In genomic region chr7:41599760-41600159, GRCh38 we compare ENCODE assay signal across 18 cellular contexts.
A peak's percentile ranks its signal among the peaks of the same experiment; 100 is the strongest.
DNase-seq lines count a peak whose midpoint lies in the region; ATAC-seq, FAIRE-seq and TF ChIP-seq lines count a peak whose summit lies in the region.
"Had no signal": no experiment of that assay in that cellular context is flagged by ENCODE, and none has a peak within 500 bp of the region (broad histone marks: within the 10 kb centered on the region; RNA-seq: fewer than 3 reads in every experiment).

No MANE protein-coding gene starts in this region.

- H2BK5ac ChIP-seq in trophoblast cell (ENCODE audit: low read depth, low read length, poor library complexity) = no peak overlapping the region

- H2BK12ac ChIP-seq in trophoblast cell (ENCODE audit: low read length) = no peak overlapping the region

- dilution Hi-C loops in endothelial cell of umbilical vein (cut with MboI; ENCODE audit: extremely low pct_ligation_motif_present, low sequenced_read_pairs) = no loop called here

- no peak overlapping the region for H2AK5ac ChIP-seq in trophoblast cell (ENCODE audit: low read length)

- POLR2A ChIA-PET in endothelial cell of umbilical vein (lab: Charles Lee) = no interaction called here

- H3K36me3 ChIP-seq in GM23338 (ENCODE audit: insufficient read depth) (no peaks in the 10 kb centered on the region), NT2/D1 (ENCODE audit: insufficient read depth, insufficient read length, low read length) (no peaks in the 10 kb centered on the region), endothelial cell of umbilical vein (ENCODE audit: control insufficient read depth in 2 of 2, extremely low read depth in 1 of 2, insufficient read depth in 2 of 2, low read length in 2 of 2) (no peaks in the 10 kb centered on the region), trophoblast cell (ENCODE audit: control insufficient read depth in 1 of 2, insufficient read depth in 2 of 2, low read length in 2 of 2) (no peaks in the 10 kb centered on the region)
- H3K36me3 ChIP-seq: heart right ventricle, MG63 had no signal

- CTCF ChIA-PET in endothelial cell of umbilical vein (lab: Charles Lee) = no interaction called here

- H3K27ac Mint-ChIP-seq in GM23338 = no peak overlapping the region
- H3K27ac Mint-ChIP-seq: activated T-cell treated with anti-CD3 and anti-CD28 coated beads, Interleukin-2, amount 50 U/mL, for 72 hours; stimulated activated naive CD8-positive, alpha-beta T cell treated with anti-CD3 and anti-CD28 coated beads, Interleukin-15, amount 100 ng/mL, for 72 hours had no signal

- H3K18ac ChIP-seq in trophoblast cell (ENCODE audit: low read length) = no peak overlapping the region

- ATAC-seq in GM23338 = peak; percentile 88
- ATAC-seq: activated T-cell treated with anti-CD3 and anti-CD28 coated beads, Interleukin-2, amount 50 U/mL, for 72 hours; heart right ventricle; left lobe of liver; stimulated activated naive CD8-positive, alpha-beta T cell treated with anti-CD3 and anti-CD28 coated beads, Interleukin-15, amount 100 ng/mL, for 72 hours had no signal

- no peak overlapping the region; the same call in 1 of the 2 replicates for H2AFZ ChIP-seq in GM23338
- H2AFZ ChIP-seq in endothelial cell of umbilical vein (ENCODE audit: low read depth, low read length) = no peak overlapping the region
- H2AFZ ChIP-seq in trophoblast cell (ENCODE audit: insufficient read depth, low read length, poor library complexity) = no peak overlapping the region

- H3K79me2 ChIP-seq in GM23338 (replicated peaks; ENCODE audit: insufficient read depth) (no peaks in the 10 kb centered on the region), endothelial cell of umbilical vein (ENCODE audit: control insufficient read depth, insufficient read depth, low read length) (no peaks in the 10 kb centered on the region), trophoblast cell (ENCODE audit: control insufficient read depth, insufficient read depth, low read length, poor library complexity) (no peaks in the 10 kb centered on the region)

- H3K9me2 ChIP-seq in GM23338 (ENCODE audit: insufficient read depth) = no peaks in the 10 kb centered on the region

- H3K27me3 ChIP-seq in GM23338 (ENCODE audit: insufficient read depth) = no peaks in the 10 kb centered on the region
- no peaks in the 10 kb centered on the region for H3K27me3 ChIP-seq in NT2/D1 (ENCODE audit: insufficient read depth, insufficient read length)
- H3K27me3 ChIP-seq in endothelial cell of umbilical vein (ENCODE audit: control insufficient read depth in 2 of 2, insufficient read depth in 2 of 2, low read length in 2 of 2) = no peaks in the 10 kb centered on the region
- H3K27me3 ChIP-seq in trophoblast cell (ENCODE audit: insufficient read depth, low read length) = no peaks in the 10 kb centered on the region
- H3K27me3 ChIP-seq: heart right ventricle, MG63 had no signal

- peak; percentile 92 to 99 for TF ChIP-seq CTCF in GM23338 (conservative IDR thresholded peaks at IDR 0.05; ENCODE audit: low read depth in 2 of 2)
- TF ChIP-seq CTCF in endothelial cell of umbilical vein (IDR thresholded peaks at IDR 0.05; ENCODE audit: extremely low read depth in 1 of 2, insufficient read depth in 1 of 2, low read depth in 1 of 2, low read length in 2 of 2) = peak; percentile 16 to 24

- H3K27me3 Mint-ChIP-seq in GM23338 (ENCODE audit: insufficient read depth, low read depth, poor library complexity) = no peaks in the 10 kb centered on the region
- H3K27me3 Mint-ChIP-seq: stimulated activated naive CD8-positive, alpha-beta T cell treated with anti-CD3 and anti-CD28 coated beads, Interleukin-15, amount 100 ng/mL, for 72 hours had no signal

- no peak overlapping the region for H3K14ac ChIP-seq in trophoblast cell (ENCODE audit: low read length)

- H3K9ac ChIP-seq in NT2/D1 (ENCODE audit: insufficient read length, low read depth) = no peak overlapping the region
- H3K9ac ChIP-seq in endothelial cell of umbilical vein (replicated peaks; ENCODE audit: extremely low read depth, insufficient read depth, low read length) = no peak overlapping the region
- H3K9ac ChIP-seq in trophoblast cell (ENCODE audit: low read length) = no peak overlapping the region

- H3K4ac ChIP-seq in trophoblast cell (ENCODE audit: low read depth, low read length) = no peak overlapping the region

- peak; percentile 78 for DNase-seq in GM23338 (ENCODE audit: low spot score)
- peak; percentile 48 for DNase-seq in NT2/D1 (ENCODE audit: low read depth, low spot score)
- DNase-seq in endothelial cell of umbilical vein (ENCODE audit: low read depth, low spot score) = no peak
- DNase-seq in trophoblast cell = no peak
- no peak for DNase-seq in T-helper 9 cell
- no peak for DNase-seq in kidney tubule cell (ENCODE audit: low spot score)
- no peak for DNase-seq in stimulated activated CD4-positive, alpha-beta T cell treated with anti-CD3 and anti-CD28 coated beads, Interleukin-4, amount 100 ng/mL, for 24 hours
- DNase-seq: activated CD4-positive, alpha-beta T cell treated with anti-CD3 and anti-CD28 coated beads, Interleukin-2, amount 50 U/mL, for 1 hour; activated T-cell treated with anti-CD3 and anti-CD28 coated beads, Interleukin-2, amount 50 U/mL, for 72 hours; C1 segment of cervical spinal cord; heart right ventricle; MG63; NCI-H2029 treated with DMSO at 0.1 percent for 48 hours; NCI-H774; stimulated activated naive CD8-positive, alpha-beta T cell treated with anti-CD3 and anti-CD28 coated beads, Interleukin-15, amount 100 ng/mL, for 72 hours had no signal

- H3K9me1 ChIP-seq in endothelial cell of umbilical vein (replicated peaks; ENCODE audit: control insufficient read depth, extremely low read depth, insufficient read depth, low read length) = no peaks in the 10 kb centered on the region

- H2BK120ac ChIP-seq in trophoblast cell (ENCODE audit: insufficient read depth, low read length, poor library complexity) = no peak overlapping the region

- H3K9me3 ChIP-seq in NT2/D1 (ENCODE audit: insufficient read depth, low read length) = peaks cover 15% of the 10 kb centered on the region
- H3K9me3 ChIP-seq in endothelial cell of umbilical vein (replicated peaks; ENCODE audit: control insufficient read depth, insufficient read depth, low read length) = no peaks in the 10 kb centered on the region
- peaks cover 3% of the 10 kb centered on the region for H3K9me3 ChIP-seq in trophoblast cell (ENCODE audit: insufficient read depth, low read depth, low read length)

- FAIRE-seq in endothelial cell of umbilical vein (lab: Jason Lieb, UNC) = no peak
- FAIRE-seq: GM12892 had no signal

- no TSS peak for BruUV-seq in endothelial cell of umbilical vein (replicated peaks; lab: Mats Ljungman, UMichigan)

- no peak overlapping the region for H3K4me3 Mint-ChIP-seq in GM23338
- H3K4me3 Mint-ChIP-seq: activated T-cell treated with anti-CD3 and anti-CD28 coated beads, Interleukin-2, amount 50 U/mL, for 72 hours; stimulated activated naive CD8-positive, alpha-beta T cell treated with anti-CD3 and anti-CD28 coated beads, Interleukin-15, amount 100 ng/mL, for 72 hours had no signal

- H4K91ac ChIP-seq in trophoblast cell (ENCODE audit: low read depth, low read length) = no peak overlapping the region

- peaks cover 2% of the 10 kb centered on the region; the same call in 1 of the 3 replicates for H3K4me1 Mint-ChIP-seq in GM23338
- H3K4me1 Mint-ChIP-seq: stimulated activated naive CD8-positive, alpha-beta T cell treated with anti-CD3 and anti-CD28 coated beads, Interleukin-15, amount 100 ng/mL, for 72 hours had no signal

- no CpG with 5 or more reads among the region's 4 CpGs for WGBS in trophoblast cell (ENCODE audit: extremely low coverage, insufficient coverage, insufficient read length)

- H4K12ac ChIP-seq in trophoblast cell (ENCODE audit: low read depth, low read length) = no peak overlapping the region

- no peak overlapping the region for H3K23ac ChIP-seq in trophoblast cell (ENCODE audit: low read length)

- H4K20me1 ChIP-seq in GM23338 (replicated peaks; ENCODE audit: insufficient read depth) (no peaks in the 10 kb centered on the region), endothelial cell of umbilical vein (replicated peaks; ENCODE audit: control insufficient read depth, extremely low read depth, insufficient read depth, low read length) (no peaks in the 10 kb centered on the region)

- H3K9me3 Mint-ChIP-seq in GM23338 = peaks cover 16% of the 10 kb centered on the region

- H3K4me3 ChIP-seq in GM23338 (no peak overlapping the region), NT2/D1 (ENCODE audit: insufficient read length, low read depth) (no peak overlapping the region), endothelial cell of umbilical vein (replicated peaks in 1 of 3; ENCODE audit: insufficient read depth in 1 of 3, low read depth in 1 of 3, low read length in 3 of 3) (no peak overlapping the region), trophoblast cell (ENCODE audit: low read depth, low read length) (no peak overlapping the region)
- H3K4me3 ChIP-seq: heart right ventricle, MG63 had no signal

- H3K36me3 Mint-ChIP-seq in GM23338 (ENCODE audit: low read depth) = peaks cover 21% of the 10 kb centered on the region

- H3F3A ChIP-seq in GM23338 (replicated peaks; ENCODE audit: low read depth) = no peaks in the 10 kb centered on the region

- H3K4me2 ChIP-seq in GM23338 (no peak overlapping the region), endothelial cell of umbilical vein (ENCODE audit: insufficient read depth, low read length) (no peak overlapping the region), trophoblast cell (ENCODE audit: low read length) (no peak overlapping the region)

- H3K4me1 ChIP-seq in GM23338 (ENCODE audit: insufficient read depth) = no peaks in the 10 kb centered on the region
- H3K4me1 ChIP-seq in NT2/D1 (ENCODE audit: insufficient read depth, insufficient read length) = no peaks in the 10 kb centered on the region
- no peaks in the 10 kb centered on the region for H3K4me1 ChIP-seq in endothelial cell of umbilical vein (ENCODE audit: control insufficient read depth, extremely low read depth, insufficient read depth, low read length)
- no peaks in the 10 kb centered on the region for H3K4me1 ChIP-seq in trophoblast cell (ENCODE audit: control insufficient read depth in 1 of 2, insufficient read depth in 2 of 2, low read length in 2 of 2)
- H3K4me1 ChIP-seq: heart right ventricle had no signal

- H3K27ac ChIP-seq in GM23338 (ENCODE audit: low read depth) (no peak overlapping the region), endothelial cell of umbilical vein (ENCODE audit: insufficient read depth, low read depth, low read length) (no peak overlapping the region), trophoblast cell (ENCODE audit: low read depth, low read length) (no peak overlapping the region)
- H3K27ac ChIP-seq: epithelial cell of prostate, heart right ventricle had no signal

- H4K8ac ChIP-seq in trophoblast cell (ENCODE audit: low read depth, low read length) = peak overlapping the region; percentile 19

- no peak for TF ChIP-seq POLR2A in endothelial cell of umbilical vein (IDR thresholded peaks at IDR 0.05; ENCODE audit: low read depth, low read length)

- no peaks in the 10 kb centered on the region for H3K79me1 ChIP-seq in trophoblast cell (ENCODE audit: low read length)

- intact Hi-C loops in endothelial cell of umbilical vein (cut with micrococcal nuclease) = loop anchor here (5.0 kb wide), 1 partner anchor 33 kb away; no protein-coding TSS in a partner anchor

TF ChIP-seq in GM23338, 12 proteins besides CTCF, POLR2A, EP300 and RAD21 (continues in another document):
- no peak for TF ChIP-seq POLR2AphosphoS5 (IDR thresholded peaks at IDR 0.05; ENCODE audit: low read depth)

Comparison
In these comparisons a context has a peak if more than half of its experiments do, and no peak if none do; other contexts are left out.
1. DNase-seq: peak in GM23338 (single experiment) and NT2/D1 (single experiment); none in endothelial cell of umbilical vein (single experiment), trophoblast cell (0 of 2), T-helper 9 cell (single experiment), kidney tubule cell (single experiment) and stimulated activated CD4-positive, alpha-beta T cell treated with anti-CD3 and anti-CD28 coated beads, Interleukin-4, amount 100 ng/mL, for 24 hours (single experiment).